Comparison of ENCODE assay signal across 2 cellular contexts in the genomic region with DNA sequence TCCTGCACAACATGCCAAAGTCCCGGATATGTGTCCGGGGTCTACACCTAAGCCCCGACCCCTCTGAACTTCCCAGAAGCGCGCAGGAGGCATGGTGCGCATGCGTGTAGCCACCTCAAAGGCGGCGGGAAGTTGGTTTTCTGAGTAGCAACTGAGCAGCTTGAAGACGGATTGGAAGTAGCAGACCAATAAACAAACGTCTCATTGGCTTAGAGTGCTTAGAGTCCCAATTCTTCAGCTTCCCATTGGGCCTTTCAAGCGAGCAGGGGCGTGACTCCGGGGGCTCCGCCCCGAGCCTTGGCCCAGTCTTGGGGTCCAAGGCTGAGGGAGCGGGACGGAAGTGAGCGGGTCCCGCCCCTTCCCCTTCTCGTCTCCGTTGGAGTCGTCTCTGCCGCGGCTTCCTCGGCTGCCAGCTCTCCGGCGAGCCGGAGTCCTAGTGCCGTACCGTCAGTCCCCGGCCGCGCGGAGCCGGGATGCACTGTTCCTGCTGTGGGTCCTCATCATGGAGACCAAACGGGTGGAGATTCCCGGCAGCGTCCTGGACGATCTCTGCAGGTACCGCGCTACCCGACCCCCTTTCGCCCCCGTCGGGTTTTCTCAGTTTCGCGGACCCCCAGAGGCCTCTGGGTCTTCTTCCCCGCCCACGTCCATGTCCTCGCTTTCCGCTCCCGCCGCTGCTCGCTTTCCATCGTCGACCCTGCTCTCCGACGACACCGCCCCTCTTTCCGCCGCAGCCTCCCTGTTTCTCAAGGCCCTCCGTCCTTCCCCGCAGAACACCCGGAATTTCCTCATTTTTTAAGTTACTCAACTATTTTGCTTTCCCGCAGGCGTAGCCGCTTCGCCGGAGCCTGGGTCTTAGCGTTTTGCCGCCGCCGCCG.
TF ChIP-seq lines count a peak whose summit lies in the region.

A gene (plus strand): TSS at position 367 of the 878 bp plus-strand sequence. CDS start 136 bp downstream, at position 503.

TF ChIP-seq in IMR-90, 13 proteins besides CTCF, POLR2A, EP300 and RAD21:
- TF ChIP-seq MAZ (IDR thresholded peaks at IDR 0.05; ENCODE audit: borderline replicate concordance, low read depth, low read length) (peak; percentile 52; the same call in 1 of the 2 replicates), CHD1 (IDR thresholded peaks at IDR 0.05; ENCODE audit: low read depth, low read length) (no peak), BHLHE40 (IDR thresholded peaks at IDR 0.05; ENCODE audit: low read depth, low read length) (no peak), RCOR1 (IDR thresholded peaks at IDR 0.05; ENCODE audit: insufficient replicate concordance, low read length) (no peak), MAFK (IDR thresholded peaks at IDR 0.05; ENCODE audit: low read depth, low read length) (no peak), RFX5 (IDR thresholded peaks at IDR 0.05; ENCODE audit: low read depth, low read length) (peak; percentile 83), MXI1 (IDR thresholded peaks at IDR 0.05; ENCODE audit: borderline replicate concordance, low read depth, low read length) (0 out of 2 replicates have a peak, but pooled peaks have one; percentile 1), CEBPB (IDR thresholded peaks at IDR 0.05; ENCODE audit: low read depth, low read length) (peak; percentile 45; the same call in 1 of the 2 replicates), SMC3 (IDR thresholded peaks at IDR 0.05; ENCODE audit: low read depth, low read length) (no peak), NFE2L2 (IDR thresholded peaks at IDR 0.05; ENCODE audit: low read depth, low read length) (no peak), FOS (IDR thresholded peaks at IDR 0.05; ENCODE audit: low read depth, low read length) (no peak)
- TF ChIP-seq, protein P1, sequence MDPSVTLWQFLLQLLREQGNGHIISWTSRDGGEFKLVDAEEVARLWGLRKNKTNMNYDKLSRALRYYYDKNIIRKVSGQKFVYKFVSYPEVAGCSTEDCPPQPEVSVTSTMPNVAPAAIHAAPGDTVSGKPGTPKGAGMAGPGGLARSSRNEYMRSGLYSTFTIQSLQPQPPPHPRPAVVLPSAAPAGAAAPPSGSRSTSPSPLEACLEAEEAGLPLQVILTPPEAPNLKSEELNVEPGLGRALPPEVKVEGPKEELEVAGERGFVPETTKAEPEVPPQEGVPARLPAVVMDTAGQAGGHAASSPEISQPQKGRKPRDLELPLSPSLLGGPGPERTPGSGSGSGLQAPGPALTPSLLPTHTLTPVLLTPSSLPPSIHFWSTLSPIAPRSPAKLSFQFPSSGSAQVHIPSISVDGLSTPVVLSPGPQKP (IDR thresholded peaks at IDR 0.05; ENCODE audit: borderline replicate concordance, low read depth, low read length), result no peak
- TF ChIP-seq, protein P2, sequence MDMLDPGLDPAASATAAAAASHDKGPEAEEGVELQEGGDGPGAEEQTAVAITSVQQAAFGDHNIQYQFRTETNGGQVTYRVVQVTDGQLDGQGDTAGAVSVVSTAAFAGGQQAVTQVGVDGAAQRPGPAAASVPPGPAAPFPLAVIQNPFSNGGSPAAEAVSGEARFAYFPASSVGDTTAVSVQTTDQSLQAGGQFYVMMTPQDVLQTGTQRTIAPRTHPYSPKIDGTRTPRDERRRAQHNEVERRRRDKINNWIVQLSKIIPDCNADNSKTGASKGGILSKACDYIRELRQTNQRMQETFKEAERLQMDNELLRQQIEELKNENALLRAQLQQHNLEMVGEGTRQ (IDR thresholded peaks at IDR 0.05; ENCODE audit: low read depth, low read length), result no peak

TF ChIP-seq in endothelial cell of umbilical vein, 7 proteins besides CTCF, POLR2A, EP300 and RAD21:
- peak; percentile 93 for TF ChIP-seq POLR2AphosphoS5 (IDR thresholded peaks at IDR 0.05; ENCODE audit: insufficient read depth, low read depth, low read length)
- TF ChIP-seq, protein P3, sequence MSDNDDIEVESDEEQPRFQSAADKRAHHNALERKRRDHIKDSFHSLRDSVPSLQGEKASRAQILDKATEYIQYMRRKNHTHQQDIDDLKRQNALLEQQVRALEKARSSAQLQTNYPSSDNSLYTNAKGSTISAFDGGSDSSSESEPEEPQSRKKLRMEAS (IDR thresholded peaks at IDR 0.05; ENCODE audit: insufficient read depth, insufficient read length), result no peak
